In genomic region chr15:89954541-89954940, GRCh38 we compare ENCODE assay signal across 35 cellular contexts. TPM values are rescaled to one million over a fixed set of nuclear protein-coding genes. Genes with fewer than 3 reads are reported as not detected.
"Had no signal": no experiment of that assay in that cellular context is flagged by ENCODE, and none has a peak within 500 bp of the region (broad histone marks: within the 10 kb centered on the region; RNA-seq: fewer than 3 reads in every experiment).

No MANE protein-coding gene starts in this region.

- H3K27me3 ChIP-seq: adrenal gland, body of pancreas, brain microvascular endothelial cell, breast epithelium had no signal

- H3K9me3 ChIP-seq: adrenal gland, body of pancreas, breast epithelium had no signal

- H3K36me3 ChIP-seq: adrenal gland, brain microvascular endothelial cell, breast epithelium had no signal

- ATAC-seq: activated CD8-positive, alpha-beta T cell treated with anti-CD3 and anti-CD28 coated beads for 36 hours; activated naive CD4-positive, alpha-beta T cell treated with anti-CD3 and anti-CD28 coated beads, Interleukin-2, amount 50 U/mL, for 72 hours; activated T-cell treated with anti-CD3 and anti-CD28 coated beads, Interleukin-2, amount 50 U/mL, for 4 hours; activated T-cell treated with anti-CD3 and anti-CD28 coated beads, Interleukin-2, amount 50 U/mL, for 72 hours; activated T-helper 17 cell treated with anti-CD3 and anti-CD28 coated beads, Interleukin-2, amount 50 U/mL, for 72 hours; body of pancreas had no signal

- H3K4me3 ChIP-seq: adrenal gland, body of pancreas, breast epithelium had no signal

- FAIRE-seq: astrocyte, TTC549 had no signal

- H3K4me1 ChIP-seq: adrenal gland had no signal

- H3K27ac ChIP-seq: adrenal gland, body of pancreas, brain microvascular endothelial cell, breast epithelium, VCaP had no signal

- DNase-seq: activated B cell treated with CpG ODN at 0.5 μM for 24 hours; activated CD4-positive, alpha-beta memory T cell treated with anti-CD3 and anti-CD28 coated beads for 36 hours; activated CD4-positive, alpha-beta T cell treated with anti-CD3 and anti-CD28 coated beads for 4 hours; activated CD4-positive, alpha-beta T cell treated with anti-CD3 and anti-CD28 coated beads, Interleukin-2, amount 10 ng/mL, durations not matched to agents 24 days and 14 days; activated CD4-positive, alpha-beta T cell treated with anti-CD3 and anti-CD28 coated beads, Interleukin-2, amount 50 U/mL, for 1 hour; activated CD4-positive, alpha-beta T cell treated with anti-CD3 and anti-CD28 coated beads, Interleukin-2, amount 50 U/mL, for 4 hours; activated CD4-positive, CD25-positive, alpha-beta regulatory T cell treated with anti-CD3 and anti-CD28 coated beads, Interleukin-2, amount 50 U/mL, for 72 hours; activated CD8-positive, alpha-beta memory T cell treated with anti-CD3 and anti-CD28 coated beads, Interleukin-2, amount 50 U/mL, for 4 hours; activated CD8-positive, alpha-beta T cell treated with anti-CD3 and anti-CD28 coated beads for 36 hours; activated effector memory CD4-positive, alpha-beta T cell treated with Interleukin-2 at 50 U/mL for 16 hours; activated gamma-delta T cell; activated naive CD4-positive, alpha-beta T cell treated with anti-CD3 and anti-CD28 coated beads for 36 hours; activated naive CD4-positive, alpha-beta T cell treated with anti-CD3 and anti-CD28 coated beads, Interleukin-2, amount 50 U/mL, for 16 hours; activated naive CD8-positive, alpha-beta T cell treated with anti-CD3 and anti-CD28 coated beads for 36 hours; activated T-cell treated with anti-CD3 and anti-CD28 coated beads for 4 hours; activated T-cell treated with anti-CD3 and anti-CD28 coated beads, Interleukin-2, amount 50 U/mL, for 1 hour; activated T-cell treated with anti-CD3 and anti-CD28 coated beads, Interleukin-2, amount 50 U/mL, for 4 hours; activated T-cell treated with anti-CD3 and anti-CD28 coated beads, Interleukin-2, amount 50 U/mL, for 72 hours; adrenal gland; amniotic stem cell; aorta; body of pancreas; brain microvascular endothelial cell; central memory CD4-positive, alpha-beta T cell; T-helper 1 cell; T-helper 2 cell; T-helper 9 cell had no signal

RNA-seq across cellular contexts. Expression of gene ARPIN, which starts 41.8 kb away (rescaled TPM):
- total RNA-seq: activated B cell treated with CpG ODN at 0.5 μM for 24 hours; activated CD4-positive, alpha-beta T cell treated with anti-CD3 and anti-CD28 coated beads, Interleukin-2, amount 10 ng/mL, durations not matched to agents 24 days and 14 days; activated CD8-positive, alpha-beta memory T cell treated with anti-CD3 and anti-CD28 coated beads for 36 hours; activated CD8-positive, alpha-beta T cell treated with anti-CD3 and anti-CD28 coated beads for 36 hours; activated naive CD4-positive, alpha-beta T cell treated with anti-CD3 and anti-CD28 coated beads for 36 hours; activated naive CD4-positive, alpha-beta T cell treated with anti-CD3 and anti-CD28 coated beads, Interleukin-2, amount 50 U/mL, for 72 hours; activated naive CD8-positive, alpha-beta T cell treated with anti-CD3 and anti-CD28 coated beads for 36 hours; activated T-cell treated with anti-CD3 and anti-CD28 coated beads, Interleukin-2, amount 50 U/mL, for 72 hours; activated T-helper 1 cell treated with anti-CD3 and anti-CD28 coated beads, Interleukin-12 subunit alpha, Interleukin-12 subunit beta, Interleukin-2, Interleukin-4 antibody, amounts not matched to agents 30 ng/mL and 10 ng/mL and 1 ng/mL, durations not matched to agents 14 hours and 24 hours and 36 hours; activated T-helper 17 cell treated with anti-CD3 and anti-CD28 coated beads, Interleukin-2, amount 50 U/mL, for 72 hours had no signal
